ENCODE assay signal across 7 cellular contexts in genomic region chr5:149272781-149273180, GRCh38. TPM values are rescaled to one million over a fixed set of nuclear protein-coding genes. Genes with fewer than 3 reads are reported as not detected.
DNase-seq lines count a peak whose midpoint lies in the region; ATAC-seq, FAIRE-seq and TF ChIP-seq lines count a peak whose summit lies in the region.
"Not testable (repeated sequence)": the region's sequence is repeated elsewhere in the genome, so short reads cannot be mapped to it uniquely, and the experiment has no call there.

No MANE protein-coding gene starts in this region.

- H3K9ac ChIP-seq in HepG2 (ENCODE audit: insufficient read depth, low read depth, low read length) = not testable (repeated sequence)

- intact Hi-C loops in breast epithelium (cut with DNase I; ENCODE audit: low total_unique reads) = not testable (repeated sequence)
- intact Hi-C loops in HepG2 (cut with micrococcal nuclease; ENCODE audit: unreplicated experiment) = loop anchor here (5.0 kb wide), 1 partner anchor 160 kb away; no protein-coding TSS in a partner anchor

- 7% methylated on average over 16 of the region's 16 CpGs for WGBS in HepG2 (ENCODE audit: low lambda C conversion rate)

- in situ Hi-C loops in HepG2 (cut with HindIII; ENCODE audit: extremely low pct_ligation_motif_present, low pct_unique_long_range_greater_than_20kb) = not testable (repeated sequence)

- CTCF ChIA-PET in HepG2 (lab: Yijun Ruan, JAX; ENCODE audit: low intra/inter-chr PET ratio, low total read pairs) = not testable (repeated sequence)

- not testable (repeated sequence) for TF ChIP-seq POLR2A in breast epithelium (IDR thresholded peaks at IDR 0.05); HepG2 (IDR thresholded peaks at IDR 0.05; ENCODE audit: insufficient read depth in 1 of 2, low read depth in 2 of 2, low read length in 2 of 2)

- not testable (repeated sequence) for H3K79me2 ChIP-seq in HepG2 (ENCODE audit: insufficient read depth, low read length); osteoblast (ENCODE audit: insufficient read depth, low read length)

- peak; percentile 10; the same call in 2 of the 3 replicates for ATAC-seq in HepG2
- not testable (repeated sequence) for ATAC-seq in stimulated activated effector memory CD8-positive, alpha-beta T cell treated with anti-CD3 and anti-CD28 coated beads, Interleukin-12 subunit alpha, Interleukin-12 subunit beta, amount 100 ng/mL, for 72 hours

- TF ChIP-seq CTCF in breast epithelium (IDR thresholded peaks at IDR 0.05); fibroblast of villous mesenchyme (IDR thresholded peaks at IDR 0.05; ENCODE audit: insufficient read depth, low read depth, low read length); HepG2 (CRISPR knock-in tag; IDR thresholded peaks at IDR 0.05); osteoblast (IDR thresholded peaks at IDR 0.05; ENCODE audit: extremely low read depth, low read depth, low read length): not testable (repeated sequence)

- not testable (repeated sequence) for H4K20me1 ChIP-seq in HepG2 (ENCODE audit: insufficient read depth, low read length); osteoblast (ENCODE audit: insufficient read depth, low read length)

- H3K9me3 Mint-ChIP-seq in stimulated activated effector memory CD8-positive, alpha-beta T cell treated with anti-CD3 and anti-CD28 coated beads, Interleukin-12 subunit alpha, Interleukin-12 subunit beta, amount 100 ng/mL, for 72 hours = not testable (repeated sequence)

- not testable (repeated sequence) for TF ChIP-seq EP300 in HepG2 (IDR thresholded peaks at IDR 0.05; ENCODE audit: low read depth in 2 of 2, low read length in 2 of 2); HepG2 (CRISPR knock-in tag; IDR thresholded peaks at IDR 0.05; ENCODE audit: borderline replicate concordance)

- BruUV-seq in HepG2 (replicated peaks; lab: Mats Ljungman, UMichigan) = not testable (repeated sequence)

- POLR2A ChIA-PET in HepG2 (lab: Yijun Ruan, JAX) = interaction anchor here (1.0 to 1.1 kb wide), 2 partner anchors 27 to 100 kb away, joined by 4 read pairs; no protein-coding TSS in a partner anchor

- DNase-seq in H7; SJSA1 (ENCODE audit: low read depth in 1 of 2, low spot score in 2 of 2); breast epithelium (ENCODE audit: low spot score in 2 of 2); fibroblast of villous mesenchyme (ENCODE audit: low read depth); HepG2 (ENCODE audit: low spot score); osteoblast (ENCODE audit: insufficient read length, low spot score, missing footprints); stimulated activated effector memory CD8-positive, alpha-beta T cell treated with anti-CD3 and anti-CD28 coated beads, Interleukin-12 subunit alpha, Interleukin-12 subunit beta, amount 100 ng/mL, for 72 hours (ENCODE audit: low spot score in 2 of 2): not testable (repeated sequence)

- H3K27ac Mint-ChIP-seq in stimulated activated effector memory CD8-positive, alpha-beta T cell treated with anti-CD3 and anti-CD28 coated beads, Interleukin-12 subunit alpha, Interleukin-12 subunit beta, amount 100 ng/mL, for 72 hours = not testable (repeated sequence)

- H3K4me2 ChIP-seq in HepG2 (ENCODE audit: low read depth, low read length) (peak overlapping the region; percentile 96), osteoblast (ENCODE audit: insufficient read depth, low read length) (peak overlapping the region; percentile 94)

- not testable (repeated sequence) for TF ChIP-seq RAD21 in HepG2 (CRISPR knock-in tag; IDR thresholded peaks at IDR 0.05)

- H3K4me3 ChIP-seq in H7 (ENCODE audit: insufficient read depth, low read depth, low read length) (peak overlapping the region; percentile 52; the same call in 1 of the 2 replicates), SJSA1 (peak overlapping the region; percentile 77), breast epithelium (peak overlapping the region; percentile 65 to 81 (median 71)), fibroblast of villous mesenchyme (ENCODE audit: low read depth, low read length) (peak overlapping the region; percentile 72), HepG2 (replicated peaks in 1 of 3; ENCODE audit: insufficient read depth in 1 of 3, low read depth in 2 of 3, low read length in 3 of 3) (peak overlapping the region in 2 of 3 experiments; percentile 66 to 73; a peak in 4 of 6 replicates), osteoblast (ENCODE audit: insufficient read depth, low read length) (peak overlapping the region; percentile 74)

- H3K4me3 Mint-ChIP-seq in stimulated activated effector memory CD8-positive, alpha-beta T cell treated with anti-CD3 and anti-CD28 coated beads, Interleukin-12 subunit alpha, Interleukin-12 subunit beta, amount 100 ng/mL, for 72 hours = peak overlapping the region; percentile 75

- H3K4me1 ChIP-seq in SJSA1 (replicated peaks) = peaks cover 15% of the 10 kb centered on the region
- H3K4me1 ChIP-seq in breast epithelium = not testable (repeated sequence)
- peaks cover 34% of the 10 kb centered on the region for H3K4me1 ChIP-seq in HepG2 (ENCODE audit: insufficient read depth, low read length)
- H3K4me1 ChIP-seq in osteoblast (ENCODE audit: insufficient read depth, low read length) = peaks cover 11% of the 10 kb centered on the region

- H3K9me3 ChIP-seq in SJSA1 (replicated peaks); osteoblast (ENCODE audit: low read depth, low read length): not testable (repeated sequence)
- H3K9me3 ChIP-seq in breast epithelium (peaks cover 9 to 10% of the 10 kb centered on the region in 2 donors), HepG2 (ENCODE audit: low read length) (peaks cover 13% of the 10 kb centered on the region)

- H3K36me3 Mint-ChIP-seq in stimulated activated effector memory CD8-positive, alpha-beta T cell treated with anti-CD3 and anti-CD28 coated beads, Interleukin-12 subunit alpha, Interleukin-12 subunit beta, amount 100 ng/mL, for 72 hours = not testable (repeated sequence)

- not testable (repeated sequence) for H3K36me3 ChIP-seq in H7 (replicated peaks; ENCODE audit: control insufficient read depth, insufficient read depth, low read length); SJSA1; breast epithelium; HepG2 (replicated peaks in 1 of 2; ENCODE audit: control insufficient read depth in 1 of 2, insufficient read depth in 2 of 2, low read length in 2 of 2); osteoblast (ENCODE audit: insufficient read depth, low read length)

- not testable (repeated sequence) for H2AFZ ChIP-seq in HepG2 (ENCODE audit: low read length); osteoblast (ENCODE audit: low read length)

- H3K27ac ChIP-seq in SJSA1; HepG2 (ENCODE audit: extremely low read length, insufficient read depth, low read length); osteoblast (ENCODE audit: low read depth, low read length): not testable (repeated sequence)
- H3K27ac ChIP-seq in breast epithelium = peak overlapping the region in 1 of 2 donors; percentile 34

- H3K27me3 ChIP-seq in H7 (ENCODE audit: control insufficient read depth, insufficient read depth, low read length) (peaks cover 27% of the 10 kb centered on the region), HepG2 (ENCODE audit: control insufficient read depth in 1 of 2, insufficient read depth in 2 of 2, low read length in 2 of 2) (peaks cover 5 to 25% of the 10 kb centered on the region in 2 experiments; a peak in 4 of 5 replicates)
- not testable (repeated sequence) for H3K27me3 ChIP-seq in SJSA1 (replicated peaks); breast epithelium; osteoblast (ENCODE audit: insufficient read depth, low read length)

- FAIRE-seq in HepG2 (lab: Jason Lieb, UNC) = not testable (repeated sequence)

- H3K4me1 Mint-ChIP-seq in stimulated activated effector memory CD8-positive, alpha-beta T cell treated with anti-CD3 and anti-CD28 coated beads, Interleukin-12 subunit alpha, Interleukin-12 subunit beta, amount 100 ng/mL, for 72 hours = peaks cover 14% of the 10 kb centered on the region

RNA-seq across cellular contexts. Expression of gene AFAP1L1, which starts 1.1 kb away (rescaled TPM):
- total RNA-seq in H7 (2014; rRNA removed; shearing (Covaris generic)) = 2.2 and 3.3 TPM in 2 replicates
- 26.6 and 33.2 TPM in 2 replicates for total RNA-seq in SJSA1 (2014; rRNA removed; shearing (Covaris generic))
- total RNA-seq in breast epithelium (100 to 1,000 TPM in 1 of 3 donors, 10 to 100 TPM in 2; 13.3 to 108 (median 26.5) TPM), fibroblast of villous mesenchyme (10.8 and 11.9 TPM in 2 replicates), HepG2 (2016; rRNA removed; fragmentation: Illumina TruSeq; extraction: Trizol) (0.38 and 0.66 TPM in 2 replicates), osteoblast (1.1 and 1.5 TPM in 2 replicates)
- total RNA-seq in HepG2 (2016; cell fraction: cytosol; rRNA removed; fragmentation: Illumina TruSeq; extraction: Trizol; ENCODE audit: low read depth) = not detected in 2 replicates
- 0.41 and 0.86 TPM in 2 replicates for total RNA-seq in HepG2 (2016; cell fraction: insoluble cytoplasmic fraction; rRNA removed; fragmentation: Illumina TruSeq; extraction: Trizol)
- total RNA-seq in HepG2 (2016; cell fraction: membrane; rRNA removed; fragmentation: Illumina TruSeq; extraction: Trizol) = 0.22 and 0.34 TPM in 2 replicates
- 0.25 and 0.40 TPM in 2 replicates for total RNA-seq in HepG2 (2016; cell fraction: nucleus; rRNA removed; fragmentation: Illumina TruSeq; extraction: Trizol)
- 0.67 and 1.0 TPM in 2 replicates for polyA plus RNA-seq in HepG2 (2011; rRNA removed)
- polyA plus RNA-seq in HepG2 (2011; cell fraction: cytosol; rRNA removed) = 0.63 and 0.81 TPM in 2 replicates
- 0.59 and 0.85 TPM in 2 replicates for polyA plus RNA-seq in HepG2 (2011; cell fraction: nucleus; rRNA removed)
- polyA plus RNA-seq in HepG2 (2012) = 1.0 and 1.6 TPM in 2 replicates
- polyA plus RNA-seq in HepG2 (2016; cell fraction: cytosol; fragmentation: Illumina TruSeq; extraction: Trizol; ENCODE audit: low read depth) = 0.14 and 0.25 TPM in 2 replicates
- polyA plus RNA-seq in HepG2 (2016; cell fraction: insoluble cytoplasmic fraction; fragmentation: Illumina TruSeq; extraction: Trizol; ENCODE audit: low read depth) = 0.37 and 0.84 TPM in 2 replicates
- 0.24 and 0.26 TPM in 2 replicates for polyA plus RNA-seq in HepG2 (2016; cell fraction: membrane; fragmentation: Illumina TruSeq; extraction: Trizol; ENCODE audit: low read depth)
- polyA plus RNA-seq in HepG2 (2016; cell fraction: nucleus; fragmentation: Illumina TruSeq; extraction: Trizol; ENCODE audit: insufficient read depth, low read depth) = 0.23 and 0.61 TPM in 2 replicates
- polyA minus RNA-seq in HepG2 (2011; rRNA and poly(A)+ RNA removed; ENCODE audit: low replicate concordance) = 1.3 and 2.6 TPM in 2 replicates
- polyA minus RNA-seq in HepG2 (2011; cell fraction: cytosol; rRNA and poly(A)+ RNA removed) = 0.18 and 0.49 TPM in 2 replicates
- polyA minus RNA-seq in HepG2 (2011; cell fraction: nucleus; rRNA and poly(A)+ RNA removed) = 0.50 and 0.90 TPM in 2 replicates
